In the genomic region with DNA sequence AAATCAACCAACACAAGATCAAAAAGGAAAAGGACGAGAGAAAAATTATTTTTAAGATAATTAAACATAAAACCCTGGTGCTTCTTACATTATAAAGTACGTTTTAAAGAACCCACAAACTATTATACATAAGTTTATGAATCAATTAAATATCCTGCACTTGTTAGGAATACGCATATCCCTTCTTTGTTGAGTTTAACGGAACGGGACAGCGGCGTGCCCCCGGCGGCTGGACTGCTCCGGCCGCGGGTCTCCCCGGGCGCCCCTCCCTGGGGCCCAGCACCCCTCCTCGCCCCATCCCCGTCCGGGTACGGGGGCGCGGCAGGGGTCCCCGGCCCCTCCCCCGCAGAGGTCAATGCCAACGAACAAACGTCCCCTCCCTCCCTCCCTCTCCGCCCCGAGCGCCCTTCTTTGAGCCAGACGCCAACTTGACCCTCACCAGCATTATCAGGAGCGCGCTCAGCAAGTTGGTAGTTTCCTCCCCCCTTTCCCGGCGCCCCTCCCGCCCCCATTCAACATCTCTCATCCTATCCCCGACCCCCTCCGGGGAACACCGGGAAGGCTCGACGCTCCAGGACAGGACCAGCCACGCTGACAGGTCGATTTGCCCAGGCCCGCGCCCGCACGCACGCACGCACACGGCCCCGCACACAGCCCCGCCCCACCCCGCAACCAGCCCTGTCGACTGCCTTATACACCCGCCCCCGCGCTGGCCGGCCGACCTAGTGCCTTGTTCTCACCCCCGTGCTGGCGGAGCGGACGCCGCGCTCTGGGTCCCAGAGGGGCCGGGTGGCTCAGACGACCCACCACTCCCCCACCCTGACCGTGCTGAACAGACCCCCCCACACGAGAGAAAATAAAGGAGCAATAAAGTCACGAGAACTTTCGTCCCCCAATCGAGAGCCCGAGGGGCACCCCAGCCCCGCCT, we compare ENCODE assay signal across 1 cellular context.
A peak's percentile ranks its signal among the peaks of the same experiment; 100 is the strongest.
TF ChIP-seq lines count a peak whose summit lies in the region.

No MANE protein-coding gene starts in this region.

TF ChIP-seq in HepG2, 621 proteins besides CTCF, POLR2A, EP300 and RAD21:
- TF ChIP-seq POLR2G (IDR thresholded peaks at IDR 0.05; ENCODE audit: low read depth, low read length) = 0 out of 2 replicates have a peak, but pooled peaks have one; percentile 0
- TF ChIP-seq XRCC5 (optimal IDR thresholded peaks at IDR 0.05; ENCODE audit: low read length) = no peak
- no peak for TF ChIP-seq GTF3A (CRISPR knock-in tag; conservative IDR thresholded peaks at IDR 0.05)
- no peak for TF ChIP-seq HOXA9 (CRISPR knock-in tag; IDR thresholded peaks at IDR 0.05; ENCODE audit: borderline replicate concordance)
- peak; percentile 14 for TF ChIP-seq HNRNPLL (IDR thresholded peaks at IDR 0.05; ENCODE audit: low read depth, low read length, poor library complexity, severe bottlenecking)
